8 cellular contexts compared by ENCODE assay signal in genomic region chr20:13995086-13995665, GRCh38. TPM values are rescaled to one million over a fixed set of nuclear protein-coding genes. Genes with fewer than 3 reads are reported as not detected.
DNase-seq lines count a peak whose midpoint lies in the region; ATAC-seq and TF ChIP-seq lines count a peak whose summit lies in the region.

Gene MACROD2, plus strand, starts transcription at chr20:13995516.

- H2AFZ ChIP-seq in osteoblast (ENCODE audit: low read length) = peak within 1 kb of the TSS; percentile 71
- no peak within 1 kb of the TSS for H2AFZ ChIP-seq in MM.1S (ENCODE audit: low read length)

- H3K9me3 ChIP-seq in HUES6 (ENCODE audit: control insufficient read depth, insufficient read depth, low read depth, low read length) (no peaks in the 10 kb centered on the region; the same call in 1 of the 2 replicates), heart right ventricle (peaks cover 0 to 38% (median 13%) of the 10 kb centered on the region in 11 donors), osteoblast (ENCODE audit: low read depth, low read length) (no peaks in the 10 kb centered on the region), tibial nerve (peaks cover 0 to 38% (median 6%) of the 10 kb centered on the region in 4 donors), MM.1S (replicated peaks; ENCODE audit: insufficient read depth, low read length) (no peaks in the 10 kb centered on the region)

- H3K36me3 ChIP-seq in HUES6 (ENCODE audit: control insufficient read depth, insufficient read depth, low read length) (no peaks in the 10 kb centered on the region), heart right ventricle (no peaks in the 10 kb centered on the region), osteoblast (ENCODE audit: insufficient read depth, low read length) (no peaks in the 10 kb centered on the region), tibial nerve (no peaks in the 10 kb centered on the region), MM.1S (replicated peaks; ENCODE audit: insufficient read depth, low read length) (no peaks in the 10 kb centered on the region)

- H3K4me3 ChIP-seq in HUES6 (ENCODE audit: low read depth, low read length) (peak within 1 kb of the TSS; percentile 90), heart right ventricle (peak within 1 kb of the TSS; percentile 8 to 66 (median 64)), osteoblast (ENCODE audit: insufficient read depth, low read length) (peak within 1 kb of the TSS; percentile 64), tibial nerve (peak within 1 kb of the TSS; percentile 46 to 92 (median 64)), MM.1S (ENCODE audit: low read length) (no peak within 1 kb of the TSS)

- peak within 1 kb of the TSS; percentile 28 for H3K9ac ChIP-seq in HUES6 (ENCODE audit: low read length)
- no peak within 1 kb of the TSS for H3K9ac ChIP-seq in MM.1S (ENCODE audit: low read length)

- H3F3A ChIP-seq in MM.1S (ENCODE audit: insufficient read depth, low read length) = no peaks in the 10 kb centered on the region

- TF ChIP-seq EP300 in tibial nerve (IDR thresholded peaks at IDR 0.05) = peak in 1 of 2 donors; percentile 65

- H4K20me1 ChIP-seq in osteoblast (ENCODE audit: insufficient read depth, low read length) (no peaks in the 10 kb centered on the region), MM.1S (ENCODE audit: insufficient read depth, low read length) (no peaks in the 10 kb centered on the region)

- H3K79me2 ChIP-seq in osteoblast (ENCODE audit: insufficient read depth, low read length) = no peaks in the 10 kb centered on the region
- no peaks in the 10 kb centered on the region for H3K79me2 ChIP-seq in MM.1S (ENCODE audit: low read length)

- DNase-seq in DMS153 treated with DMSO at 0.1 percent for 48 hours (lab: John Stamatoyannopoulos, UW; ENCODE audit: unreplicated experiment) (peak; percentile 88), OCI-M2 (lab: John Stamatoyannopoulos, UW; ENCODE audit: unreplicated experiment) (peak; percentile 92), amniotic epithelial cell (ENCODE audit: low read depth) (peak; percentile 72), heart right ventricle (peak; percentile 76 to 88), osteoblast (ENCODE audit: insufficient read length, low spot score, missing footprints) (peak; percentile 95), tibial nerve (ENCODE audit: low spot score in 2 of 2) (peak; percentile 67 to 73), MM.1S (no peak)

- no peaks in the 10 kb centered on the region for H3K9me2 ChIP-seq in MM.1S (replicated peaks; ENCODE audit: insufficient read depth, low read length)

- H3K4me2 ChIP-seq in osteoblast (ENCODE audit: insufficient read depth, low read length) (peak within 1 kb of the TSS; percentile 62), MM.1S (ENCODE audit: low read depth, low read length) (no peak within 1 kb of the TSS)

- H3K27me3 ChIP-seq in HUES6 (ENCODE audit: control insufficient read depth, insufficient read depth, low read length) (peaks cover 18% of the 10 kb centered on the region), heart right ventricle (peaks cover 0 to 18% (median 6%) of the 10 kb centered on the region in 7 donors), osteoblast (ENCODE audit: insufficient read depth, low read length) (no peaks in the 10 kb centered on the region), tibial nerve (no peaks in the 10 kb centered on the region), MM.1S (replicated peaks; ENCODE audit: insufficient read depth, low read length) (no peaks in the 10 kb centered on the region)

- 1 to 2% methylated on average over 60 to 61 of the region's 61 CpGs for WGBS in heart right ventricle, 2 donors
- WGBS in tibial nerve, 2 donors = 2 to 7% methylated on average over 25 to 49 of the region's 61 CpGs

- H3K4me1 ChIP-seq in HUES6 (ENCODE audit: control insufficient read depth, insufficient read depth, low read length) (0 out of 2 replicates have a peak, but pooled peaks cover 3% of the 10 kb centered on the region), heart right ventricle (peaks cover 0 to 10% (median 0%) of the 10 kb centered on the region in 9 donors), osteoblast (ENCODE audit: insufficient read depth, low read length) (no peaks in the 10 kb centered on the region), tibial nerve (peaks cover 0 to 16% (median 0%) of the 10 kb centered on the region in 4 donors), MM.1S (ENCODE audit: low read length) (no peaks in the 10 kb centered on the region)

- H3K27ac ChIP-seq in HUES6 (ENCODE audit: low read depth, low read length) (no peak within 1 kb of the TSS), heart right ventricle (peak within 1 kb of the TSS in 5 of 10 donors; percentile 22 to 53 (median 32)), osteoblast (ENCODE audit: low read depth, low read length) (no peak within 1 kb of the TSS), tibial nerve (peak within 1 kb of the TSS; percentile 47 to 86 (median 58)), MM.1S (ENCODE audit: low read length) (no peak within 1 kb of the TSS)

- intact Hi-C loops in heart right ventricle (cut with DNase I) = loop anchor here in 1 of 10 donors (10.0 kb wide), 1 partner anchor 60 kb away; no protein-coding TSS in a partner anchor

- peak; percentile 95 to 100 (median 98) for ATAC-seq in heart right ventricle

- peak in 1 of 9 donors; percentile 8 for TF ChIP-seq CTCF in heart right ventricle (IDR thresholded peaks at IDR 0.05)
- TF ChIP-seq CTCF in osteoblast (IDR thresholded peaks at IDR 0.05; ENCODE audit: extremely low read depth, low read depth, low read length) = no peak
- peak in 2 of 5 experiments; percentile 8 to 40 for TF ChIP-seq CTCF in tibial nerve (IDR thresholded peaks at IDR 0.05)
- TF ChIP-seq CTCF in MM.1S (IDR thresholded peaks at IDR 0.05; ENCODE audit: low read length) = no peak

- peak; percentile 19 to 68 for TF ChIP-seq POLR2A in tibial nerve (IDR thresholded peaks at IDR 0.05)

RNA-seq across cellular contexts. Expression of gene MACROD2, which starts in this region (rescaled TPM):
- total RNA-seq in heart right ventricle = 1 to 10 TPM; 2.6 to 6.4 (median 4.5) TPM
- 1 to 10 TPM in 1 of 2 donors, under 1 TPM in 1; 0.28 to 1.5 TPM for polyA plus RNA-seq in heart right ventricle
- 1.8 and 4.0 TPM in 2 replicates for total RNA-seq in osteoblast
- 10 to 100 TPM in 2 of 4 donors, 1 to 10 TPM in 2; 4.0 to 14.1 (median 10.4) TPM for total RNA-seq in tibial nerve

Comparison
In these comparisons a context has a peak if more than half of its experiments do, and no peak if none do; other contexts are left out.
1. H3K27ac ChIP-seq: peak in tibial nerve (4 of 4); none in HUES6 (single experiment), osteoblast (single experiment) and MM.1S (single experiment).